In the genomic region with DNA sequence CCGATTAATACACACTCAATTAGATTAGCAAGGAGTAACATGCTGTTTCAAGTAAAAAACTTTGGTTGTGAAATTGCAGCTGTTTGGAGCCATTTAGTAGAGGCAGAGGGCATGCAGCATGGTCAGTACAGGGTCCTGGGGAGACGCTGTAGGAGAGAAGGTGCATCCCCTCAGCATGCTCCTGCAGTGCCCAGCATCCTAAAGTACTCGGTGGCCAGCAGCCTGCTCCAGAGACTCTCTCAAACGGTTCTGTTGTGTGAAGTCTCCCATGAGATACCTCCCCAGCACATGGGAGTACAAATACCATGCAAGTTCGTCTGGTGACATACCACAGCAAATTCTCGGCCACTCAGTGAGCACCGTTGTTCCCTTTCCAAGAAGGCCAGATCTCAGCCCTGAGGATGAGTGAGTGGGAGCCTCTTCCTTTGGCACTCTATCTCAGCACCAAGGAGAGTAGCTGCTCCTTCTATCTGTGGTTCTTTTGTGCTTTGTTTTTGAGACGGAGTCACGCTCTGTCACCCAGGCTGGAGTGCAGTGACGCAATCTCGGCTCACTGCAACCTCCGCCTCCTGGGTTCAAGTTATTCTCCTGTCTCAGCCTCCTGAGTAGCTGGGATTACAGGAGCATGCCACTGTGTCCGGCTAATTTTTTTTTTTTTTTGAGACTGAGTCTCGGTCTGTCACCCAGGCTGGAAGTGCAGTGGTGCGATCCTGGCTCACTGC, we compare ENCODE assay signal across 2 cellular contexts.
TF ChIP-seq lines count a peak whose summit lies in the region.

No MANE protein-coding gene starts in this region.

TF ChIP-seq in Ishikawa, 13 proteins besides CTCF, POLR2A, EP300 and RAD21:
- TF ChIP-seq TAF1 (IDR thresholded peaks at IDR 0.05; ENCODE audit: low read depth) (no peak), EGR1 (IDR thresholded peaks at IDR 0.05) (no peak), TEAD4 (IDR thresholded peaks at IDR 0.05) (no peak), NFIC (IDR thresholded peaks at IDR 0.05) (no peak), TCF12 (IDR thresholded peaks at IDR 0.05; ENCODE audit: low read depth) (no peak), CEBPB (IDR thresholded peaks at IDR 0.05) (peak; percentile 80)
- TF ChIP-seq, protein P1, sequence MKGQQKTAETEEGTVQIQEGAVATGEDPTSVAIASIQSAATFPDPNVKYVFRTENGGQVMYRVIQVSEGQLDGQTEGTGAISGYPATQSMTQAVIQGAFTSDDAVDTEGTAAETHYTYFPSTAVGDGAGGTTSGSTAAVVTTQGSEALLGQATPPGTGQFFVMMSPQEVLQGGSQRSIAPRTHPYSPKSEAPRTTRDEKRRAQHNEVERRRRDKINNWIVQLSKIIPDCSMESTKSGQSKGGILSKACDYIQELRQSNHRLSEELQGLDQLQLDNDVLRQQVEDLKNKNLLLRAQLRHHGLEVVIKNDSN (IDR thresholded peaks at IDR 0.05) = no peak
- TF ChIP-seq, protein P2, sequence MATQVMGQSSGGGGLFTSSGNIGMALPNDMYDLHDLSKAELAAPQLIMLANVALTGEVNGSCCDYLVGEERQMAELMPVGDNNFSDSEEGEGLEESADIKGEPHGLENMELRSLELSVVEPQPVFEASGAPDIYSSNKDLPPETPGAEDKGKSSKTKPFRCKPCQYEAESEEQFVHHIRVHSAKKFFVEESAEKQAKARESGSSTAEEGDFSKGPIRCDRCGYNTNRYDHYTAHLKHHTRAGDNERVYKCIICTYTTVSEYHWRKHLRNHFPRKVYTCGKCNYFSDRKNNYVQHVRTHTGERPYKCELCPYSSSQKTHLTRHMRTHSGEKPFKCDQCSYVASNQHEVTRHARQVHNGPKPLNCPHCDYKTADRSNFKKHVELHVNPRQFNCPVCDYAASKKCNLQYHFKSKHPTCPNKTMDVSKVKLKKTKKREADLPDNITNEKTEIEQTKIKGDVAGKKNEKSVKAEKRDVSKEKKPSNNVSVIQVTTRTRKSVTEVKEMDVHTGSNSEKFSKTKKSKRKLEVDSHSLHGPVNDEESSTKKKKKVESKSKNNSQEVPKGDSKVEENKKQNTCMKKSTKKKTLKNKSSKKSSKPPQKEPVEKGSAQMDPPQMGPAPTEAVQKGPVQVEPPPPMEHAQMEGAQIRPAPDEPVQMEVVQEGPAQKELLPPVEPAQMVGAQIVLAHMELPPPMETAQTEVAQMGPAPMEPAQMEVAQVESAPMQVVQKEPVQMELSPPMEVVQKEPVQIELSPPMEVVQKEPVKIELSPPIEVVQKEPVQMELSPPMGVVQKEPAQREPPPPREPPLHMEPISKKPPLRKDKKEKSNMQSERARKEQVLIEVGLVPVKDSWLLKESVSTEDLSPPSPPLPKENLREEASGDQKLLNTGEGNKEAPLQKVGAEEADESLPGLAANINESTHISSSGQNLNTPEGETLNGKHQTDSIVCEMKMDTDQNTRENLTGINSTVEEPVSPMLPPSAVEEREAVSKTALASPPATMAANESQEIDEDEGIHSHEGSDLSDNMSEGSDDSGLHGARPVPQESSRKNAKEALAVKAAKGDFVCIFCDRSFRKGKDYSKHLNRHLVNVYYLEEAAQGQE (IDR thresholded peaks at IDR 0.05; ENCODE audit: low read depth) = peak; percentile 61; the same call in 1 of the 2 replicates
TF ChIP-seq in Ishikawa: peak in this region for 2.

TF ChIP-seq in H1, 55 proteins besides CTCF, POLR2A, EP300 and RAD21:
- peak; percentile 36; the same call in 1 of the 2 replicates for TF ChIP-seq CEBPB (IDR thresholded peaks at IDR 0.05; ENCODE audit: low read depth, low read length)
- TF ChIP-seq SUZ12 (IDR thresholded peaks at IDR 0.05; ENCODE audit: low read length) = no peak
TF ChIP-seq in H1: peak in this region for 1.
